11 cellular contexts compared by ENCODE assay signal in genomic region chr11:126319374-126319740, GRCh38. TPM values are rescaled to one million over a fixed set of nuclear protein-coding genes. Genes with fewer than 3 reads are reported as not detected.
DNase-seq lines count a peak whose midpoint lies in the region; ATAC-seq and TF ChIP-seq lines count a peak whose summit lies in the region.
"Had no signal": no experiment of that assay in that cellular context is flagged by ENCODE, and none has a peak within 500 bp of the region (broad histone marks: within the 10 kb centered on the region; RNA-seq: fewer than 3 reads in every experiment).

No MANE protein-coding gene starts in this region.

- no peaks in the 10 kb centered on the region for H4K20me1 ChIP-seq in Loucy (ENCODE audit: insufficient read depth, low read length, poor library complexity, severe bottlenecking)

- H3K4me3 ChIP-seq in Loucy (ENCODE audit: low read length, poor library complexity, severe bottlenecking) (peak overlapping the region; percentile 69), psoas muscle (no peak overlapping the region), HAP-1 (no peak overlapping the region)
- H3K4me3 ChIP-seq: GM23338 had no signal

- H3K27ac ChIP-seq in CD4-positive, alpha-beta T cell (ENCODE audit: low read depth, low read length): no peak overlapping the region
- peak overlapping the region; percentile 77 for H3K27ac ChIP-seq in psoas muscle

- H3K4me2 ChIP-seq in Loucy (ENCODE audit: low read depth, low read length, poor library complexity, severe bottlenecking): peak overlapping the region; percentile 90
- H3K4me2 ChIP-seq: GM23338 had no signal

- H3F3A ChIP-seq in Loucy (ENCODE audit: low read depth): peaks cover 23% of the 10 kb centered on the region; the same call in 1 of the 2 replicates

- H3K4me3 Mint-ChIP-seq in CD4-positive, alpha-beta T cell: no peak overlapping the region
- peak overlapping the region in 1 of 2 donors; percentile 70 for H3K4me3 Mint-ChIP-seq in effector memory CD8-positive, alpha-beta T cell
- H3K4me3 Mint-ChIP-seq: GM23338 had no signal

- no peak for ATAC-seq in CD4-positive, alpha-beta T cell (ENCODE audit: poor library complexity)
- ATAC-seq in effector memory CD8-positive, alpha-beta T cell (replicated peaks): no peak
- ATAC-seq in psoas muscle: no peak
- ATAC-seq: GM23338 had no signal

- peaks cover 49% of the 10 kb centered on the region for H3K36me3 Mint-ChIP-seq in CD4-positive, alpha-beta T cell (ENCODE audit: low read depth)
- peaks cover 21% of the 10 kb centered on the region for H3K36me3 Mint-ChIP-seq in effector memory CD8-positive, alpha-beta T cell (ENCODE audit: insufficient read depth)

- in situ Hi-C loops in HAP-1 (cut with MboI; ENCODE audit: low sequenced_read_pairs): loop anchor here (25.0 kb wide), 1 partner anchor 668 kb away; no protein-coding TSS in a partner anchor

- no peak overlapping the region for H2AFZ ChIP-seq in Loucy (ENCODE audit: low read length)
- H2AFZ ChIP-seq: GM23338 had no signal

- peak overlapping the region; percentile 89 for H3K9ac ChIP-seq in Loucy (ENCODE audit: low read depth, low read length, poor library complexity, severe bottlenecking)

- peak overlapping the region; percentile 40 for H3K27ac Mint-ChIP-seq in CD4-positive, alpha-beta T cell
- peak overlapping the region; percentile 91 to 94 for H3K27ac Mint-ChIP-seq in effector memory CD8-positive, alpha-beta T cell
- H3K27ac Mint-ChIP-seq: GM23338 had no signal

- WGBS in psoas muscle, 3 donors: 47 to 52% (median 48%) methylated on average over 5 of the region's 5 CpGs

- H3K9me3 ChIP-seq in CD4-positive, alpha-beta T cell (ENCODE audit: control insufficient read depth, low read length): no peaks in the 10 kb centered on the region
- no peaks in the 10 kb centered on the region for H3K9me3 ChIP-seq in Loucy (ENCODE audit: insufficient read depth, low read depth, low read length)
- H3K9me3 ChIP-seq in psoas muscle: no peaks in the 10 kb centered on the region
- H3K9me3 ChIP-seq in HAP-1: no peaks in the 10 kb centered on the region

- no peak for TF ChIP-seq CTCF in CD4-positive, alpha-beta T cell (IDR thresholded peaks at IDR 0.05)
- TF ChIP-seq CTCF in Loucy (conservative IDR thresholded peaks at IDR 0.05; ENCODE audit: low read length): no peak
- no peak for TF ChIP-seq CTCF in psoas muscle (IDR thresholded peaks at IDR 0.05)

- DNase-seq in CD4-positive, alpha-beta T cell: no peak
- DNase-seq in effector memory CD8-positive, alpha-beta T cell: no peak
- DNase-seq in psoas muscle (no peak), SIG-M5 (lab: John Stamatoyannopoulos, UW) (no peak), HAP-1 (ENCODE audit: low spot score in 2 of 2) (no peak), NCI-H2107 treated with DMSO at 0.1 percent for 48 hours (lab: John Stamatoyannopoulos, UW; ENCODE audit: unreplicated experiment) (no peak), HuH-7 (ENCODE audit: low spot score) (no peak)
- DNase-seq: activated CD8-positive, alpha-beta memory T cell treated with anti-CD3 and anti-CD28 coated beads, Interleukin-2, amount 50 U/mL, for 4 hours; DMS153 had no signal

- peaks cover 38% of the 10 kb centered on the region for H3K79me2 ChIP-seq in Loucy (ENCODE audit: insufficient read depth, low read length)

- CTCF ChIA-PET in CD4-positive, alpha-beta T cell (lab: Charles Lee): interaction anchor here (1.4 kb wide), 1 partner anchor 9 kb away, joined by 9 read pairs; no protein-coding TSS in a partner anchor

- H3K9me3 Mint-ChIP-seq in CD4-positive, alpha-beta T cell: peaks cover 4% of the 10 kb centered on the region
- no peaks in the 10 kb centered on the region for H3K9me3 Mint-ChIP-seq in effector memory CD8-positive, alpha-beta T cell
- H3K9me3 Mint-ChIP-seq: GM23338 had no signal

- intact Hi-C loops in CD4-positive, alpha-beta T cell (cut with DNase I, micrococcal nuclease): loop anchor here in 1 of 2 experiments (10.0 kb wide), 1 partner anchor 675 kb away; no protein-coding TSS in a partner anchor
- intact Hi-C loops in psoas muscle (cut with DNase I): loop anchor here (5.0 to 10.0 kb wide), 2 partner anchors 33 to 45 kb away; no protein-coding TSS in a partner anchor

- no peaks in the 10 kb centered on the region for H3K27me3 ChIP-seq in CD4-positive, alpha-beta T cell (ENCODE audit: control insufficient read depth, insufficient read depth, low read length)
- no peaks in the 10 kb centered on the region for H3K27me3 ChIP-seq in Loucy (ENCODE audit: insufficient read depth, low read length, poor library complexity, severe bottlenecking)
- H3K27me3 ChIP-seq in psoas muscle (ENCODE audit: insufficient read depth in 3 of 3, low read length in 2 of 3): no peaks in the 10 kb centered on the region
- H3K27me3 ChIP-seq in HAP-1 (ENCODE audit: low read depth): no peaks in the 10 kb centered on the region

- H3K27me3 Mint-ChIP-seq in CD4-positive, alpha-beta T cell: no peaks in the 10 kb centered on the region
- H3K27me3 Mint-ChIP-seq in effector memory CD8-positive, alpha-beta T cell: no peaks in the 10 kb centered on the region

- no peaks in the 10 kb centered on the region for H3K9me2 ChIP-seq in Loucy (replicated peaks; ENCODE audit: low read depth, low read length)

- H3K36me3 ChIP-seq in Loucy (ENCODE audit: insufficient read depth, low read length) (peaks cover 8% of the 10 kb centered on the region), psoas muscle (ENCODE audit: insufficient read depth in 1 of 2, low read depth in 1 of 2) (peaks cover 0 to 8% of the 10 kb centered on the region in 2 donors), HAP-1 (replicated peaks) (peaks cover 6% of the 10 kb centered on the region; the same call in 1 of the 2 replicates)

- peaks cover 35% of the 10 kb centered on the region for H3K4me1 ChIP-seq in Loucy (ENCODE audit: insufficient read depth, low read length, poor library complexity, severe bottlenecking)
- peaks cover 22% of the 10 kb centered on the region for H3K4me1 ChIP-seq in psoas muscle
- H3K4me1 ChIP-seq in HAP-1: no peaks in the 10 kb centered on the region

- H3K4me1 Mint-ChIP-seq in CD4-positive, alpha-beta T cell (ENCODE audit: low read depth): peaks cover 47% of the 10 kb centered on the region
- peaks cover 24 to 40% of the 10 kb centered on the region in 2 donors for H3K4me1 Mint-ChIP-seq in effector memory CD8-positive, alpha-beta T cell (ENCODE audit: low read depth in 2 of 2)
- H3K4me1 Mint-ChIP-seq: GM23338 had no signal

- POLR2A ChIA-PET in CD4-positive, alpha-beta T cell (lab: Charles Lee): interaction anchor here (1.3 to 1.4 kb wide), 2 partner anchors 11 to 15 kb away, joined by 4 to 11 read pairs; partner anchors contain the start of gene DCPS

RNA-seq across cellular contexts. Expression of gene DCPS, which starts 15.5 kb away (rescaled TPM):
- total RNA-seq in CD4-positive, alpha-beta T cell: 1 to 10 TPM; 6.2 to 6.3 TPM
- 10 to 100 TPM; 11.8 to 16.7 (median 14.2) TPM for total RNA-seq in psoas muscle
- polyA plus RNA-seq in psoas muscle: 10 to 100 TPM; 12.1 to 20.5 (median 15.5) TPM

RNA-seq across cellular contexts. Expression of gene ST3GAL4, which starts 36.1 kb away (rescaled TPM):
- 1 to 10 TPM; 1.6 TPM for total RNA-seq in CD4-positive, alpha-beta T cell
- 1 to 10 TPM; 4.1 to 9.3 (median 6.3) TPM for total RNA-seq in psoas muscle
- polyA plus RNA-seq in psoas muscle: 1 to 10 TPM; 3.5 to 4.7 (median 3.6) TPM

RNA-seq across cellular contexts. Expression of gene TIRAP, which starts 36.5 kb away (rescaled TPM):
- 1 to 10 TPM; 7.7 to 7.9 TPM for total RNA-seq in CD4-positive, alpha-beta T cell
- 1 to 10 TPM; 5.8 to 9.6 (median 6.5) TPM for total RNA-seq in psoas muscle
- 1 to 10 TPM; 3.3 to 7.9 (median 4.1) TPM for polyA plus RNA-seq in psoas muscle

RNA-seq across cellular contexts. Expression of gene FOXRED1, which starts 50.4 kb away (rescaled TPM):
- total RNA-seq in CD4-positive, alpha-beta T cell: 10 to 100 TPM; 25.3 to 29.0 TPM
- total RNA-seq in psoas muscle: 10 to 100 TPM; 12.3 to 27.7 (median 21.7) TPM
- polyA plus RNA-seq in psoas muscle: 10 to 100 TPM; 17.9 to 27.1 (median 18.3) TPM

RNA-seq across cellular contexts. Expression of gene SRPRA, which starts 50.7 kb away (rescaled TPM):
- 100 to 1,000 TPM; 198 to 206 TPM for total RNA-seq in CD4-positive, alpha-beta T cell
- total RNA-seq in psoas muscle: 100 to 1,000 TPM in 1 of 4 donors, 10 to 100 TPM in 3; 54.4 to 105 (median 71.2) TPM
- polyA plus RNA-seq in psoas muscle: 10 to 100 TPM; 48.7 to 82.2 (median 76.2) TPM
